ENCODE assay signal across 15 cellular contexts in genomic region chr1:241081473-241081872, GRCh38.
"Had no signal": no experiment of that assay in that cellular context is flagged by ENCODE, and none has a peak within 500 bp of the region (broad histone marks: within the 10 kb centered on the region; RNA-seq: fewer than 3 reads in every experiment).

No MANE protein-coding gene starts in this region.

- H3K27ac Mint-ChIP-seq: activated CD4-positive, alpha-beta T cell treated with anti-CD3 and anti-CD28 coated beads, Interleukin-2, amount 10 ng/mL, durations not matched to agents 7 days and 5 days; activated naive CD8-positive, alpha-beta T cell treated with anti-CD3 and anti-CD28 coated beads for 36 hours; activated T-helper 1 cell treated with anti-CD3 and anti-CD28 coated beads, Interleukin-12 subunit alpha, Interleukin-12 subunit beta, Interleukin-2, Interleukin-4 antibody, amounts not matched to agents 30 ng/mL and 10 ng/mL and 1 ng/mL, durations not matched to agents 14 hours and 24 hours and 36 hours; effector memory CD8-positive, alpha-beta T cell; T-helper 2 cell treated with Interferon-gamma antibody and Interleukin-4, amounts not matched to agents 5 μg/mL and 100 μg/mL, for 36 hours had no signal

- H3K4me3 Mint-ChIP-seq: activated CD4-positive, alpha-beta T cell treated with anti-CD3 and anti-CD28 coated beads, Interleukin-2, amount 10 ng/mL, durations not matched to agents 7 days and 5 days; activated naive CD8-positive, alpha-beta T cell treated with anti-CD3 and anti-CD28 coated beads for 36 hours; activated T-helper 1 cell treated with anti-CD3 and anti-CD28 coated beads, Interleukin-12 subunit alpha, Interleukin-12 subunit beta, Interleukin-2, Interleukin-4 antibody, amounts not matched to agents 30 ng/mL and 10 ng/mL and 1 ng/mL, durations not matched to agents 14 hours and 24 hours and 36 hours; effector memory CD8-positive, alpha-beta T cell; neural crest cell; T-helper 2 cell treated with Interferon-gamma antibody and Interleukin-4, amounts not matched to agents 5 μg/mL and 100 μg/mL, for 36 hours had no signal

- H3K4me1 ChIP-seq: right lobe of liver, stomach had no signal

- H3K36me3 ChIP-seq: right lobe of liver, stomach, thoracic aorta had no signal

- H3K27me3 Mint-ChIP-seq: activated CD4-positive, alpha-beta T cell treated with anti-CD3 and anti-CD28 coated beads, Interleukin-2, amount 10 ng/mL, durations not matched to agents 7 days and 5 days; effector memory CD8-positive, alpha-beta T cell had no signal

- DNase-seq: activated CD4-positive, alpha-beta T cell treated with anti-CD3 and anti-CD28 coated beads, Interleukin-2, amount 10 ng/mL, durations not matched to agents 7 days and 5 days; activated CD4-positive, CD25-positive, alpha-beta regulatory T cell; activated naive CD8-positive, alpha-beta T cell treated with anti-CD3 and anti-CD28 coated beads for 36 hours; anterior cingulate cortex; dermis blood vessel endothelial cell; effector memory CD8-positive, alpha-beta T cell; glutamatergic neuron; midbrain; right lobe of liver; stimulated activated CD4-positive, alpha-beta T cell treated with anti-CD3 and anti-CD28 coated beads, Interleukin-2, amount 100 ng/mL, for 24 hours; stomach had no signal

- H3K9me3 Mint-ChIP-seq: activated CD4-positive, alpha-beta T cell treated with anti-CD3 and anti-CD28 coated beads, Interleukin-2, amount 10 ng/mL, durations not matched to agents 7 days and 5 days; activated naive CD8-positive, alpha-beta T cell treated with anti-CD3 and anti-CD28 coated beads for 36 hours; activated T-helper 1 cell treated with anti-CD3 and anti-CD28 coated beads, Interleukin-12 subunit alpha, Interleukin-12 subunit beta, Interleukin-2, Interleukin-4 antibody, amounts not matched to agents 30 ng/mL and 10 ng/mL and 1 ng/mL, durations not matched to agents 14 hours and 24 hours and 36 hours; neural crest cell had no signal

- H3K36me3 Mint-ChIP-seq: activated naive CD8-positive, alpha-beta T cell treated with anti-CD3 and anti-CD28 coated beads for 36 hours had no signal

- H3K9me3 ChIP-seq: right lobe of liver, stomach, thoracic aorta had no signal

- H3K27me3 ChIP-seq: right lobe of liver, stomach had no signal

- H3K4me1 Mint-ChIP-seq: activated CD4-positive, alpha-beta T cell treated with anti-CD3 and anti-CD28 coated beads, Interleukin-2, amount 10 ng/mL, durations not matched to agents 7 days and 5 days; activated naive CD8-positive, alpha-beta T cell treated with anti-CD3 and anti-CD28 coated beads for 36 hours had no signal

- H3K4me3 ChIP-seq: right lobe of liver, stomach, thoracic aorta had no signal

- H3K27ac ChIP-seq: right lobe of liver, stomach, thoracic aorta had no signal
